25 cellular contexts compared by ENCODE assay signal in the genomic region with DNA sequence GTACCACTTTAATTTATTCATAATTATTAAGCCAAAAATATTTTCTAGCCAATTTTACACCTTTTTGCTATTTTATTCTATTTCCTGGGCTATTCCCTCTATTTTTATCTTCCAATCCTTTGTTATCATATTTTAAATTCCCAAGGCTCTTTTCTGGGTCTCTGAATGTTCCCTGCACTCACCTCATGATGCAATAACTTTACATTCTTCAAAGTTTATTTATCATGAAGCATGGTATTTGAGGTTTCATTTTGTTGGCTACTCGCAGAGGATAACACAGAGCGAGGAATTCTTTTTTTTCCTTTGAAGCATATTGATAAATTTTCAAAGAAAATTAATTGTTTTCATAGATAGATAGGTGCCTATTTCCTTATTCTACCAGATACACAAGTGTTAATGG.
"Had no signal": no experiment of that assay in that cellular context is flagged by ENCODE, and none has a peak within 500 bp of the region (broad histone marks: within the 10 kb centered on the region; RNA-seq: fewer than 3 reads in every experiment).

No MANE protein-coding gene starts in this region.

- H3K4me3 ChIP-seq: left lung, lower lobe of right lung, mucosa of descending colon, ovary, right atrium auricular region, right lobe of liver, smooth muscle cell, stomach, testis, thyroid gland, transverse colon, upper lobe of left lung, vagina had no signal

- H3K27me3 ChIP-seq: left lung, ovary, right atrium auricular region, right lobe of liver, stomach, testis, thyroid gland, transverse colon, upper lobe of left lung, vagina had no signal

- H3K36me3 Mint-ChIP-seq: naive thymus-derived CD4-positive, alpha-beta T cell; stimulated activated naive B cell treated with anti-CD40 and anti-IgM and Interleukin-4, amounts not matched to agents 10 μg/mL and 1 μg/mL and 100 μg/mL, for 72 hours had no signal

- H3K4me2 ChIP-seq: smooth muscle cell had no signal

- H3K27me3 Mint-ChIP-seq: naive thymus-derived CD4-positive, alpha-beta T cell; natural killer cell treated with Interleukin-12 subunit alpha and Interleukin-12 subunit beta and Interleukin-15 and Interleukin-18, amount 100 ng/mL, for 72 hours; progenitor cell of endocrine pancreas; stimulated activated naive B cell treated with anti-CD40 and anti-IgM and Interleukin-4, amounts not matched to agents 10 μg/mL and 1 μg/mL and 100 μg/mL, for 72 hours had no signal

- ATAC-seq: left colon; left lung; lower lobe of right lung; mucosa of descending colon; naive thymus-derived CD4-positive, alpha-beta T cell; natural killer cell treated with Interleukin-12 subunit alpha and Interleukin-12 subunit beta and Interleukin-15 and Interleukin-18, amount 100 ng/mL, for 72 hours; right lobe of liver; stimulated activated naive B cell treated with anti-CD40 and anti-IgM and Interleukin-4, amounts not matched to agents 10 μg/mL and 1 μg/mL and 100 μg/mL, for 72 hours; stimulated activated naive CD8-positive, alpha-beta T cell treated with anti-CD3 and anti-CD28 coated beads, Interleukin-15, Interleukin-2, amounts not matched to agents 100 U/mL and 50 U/mL, for 24 hours had no signal

- H3K4me1 ChIP-seq: left lung, lower lobe of right lung, right atrium auricular region, right lobe of liver, stomach, testis, thyroid gland, upper lobe of left lung, vagina had no signal

- H3K4me1 Mint-ChIP-seq: naive thymus-derived CD4-positive, alpha-beta T cell; stimulated activated naive B cell treated with anti-CD40 and anti-IgM and Interleukin-4, amounts not matched to agents 10 μg/mL and 1 μg/mL and 100 μg/mL, for 72 hours had no signal

- H3K36me3 ChIP-seq: left lung, lower lobe of right lung, ovary, right atrium auricular region, right lobe of liver, stomach, thyroid gland, transverse colon, upper lobe of left lung, vagina had no signal

- H3K9me3 Mint-ChIP-seq: stimulated activated naive B cell treated with anti-CD40 and anti-IgM and Interleukin-4, amounts not matched to agents 10 μg/mL and 1 μg/mL and 100 μg/mL, for 72 hours had no signal

- H3K4me3 Mint-ChIP-seq: naive thymus-derived CD4-positive, alpha-beta T cell; natural killer cell treated with Interleukin-12 subunit alpha and Interleukin-12 subunit beta and Interleukin-15 and Interleukin-18, amount 100 ng/mL, for 72 hours; stimulated activated naive B cell treated with anti-CD40 and anti-IgM and Interleukin-4, amounts not matched to agents 10 μg/mL and 1 μg/mL and 100 μg/mL, for 72 hours had no signal

- H3K27ac ChIP-seq: left lung, lower lobe of right lung, ovary, right atrium auricular region, right lobe of liver, stomach, testis, thyroid gland, transverse colon, upper lobe of left lung, vagina had no signal

- H3K27ac Mint-ChIP-seq: naive thymus-derived CD4-positive, alpha-beta T cell; natural killer cell treated with Interleukin-12 subunit alpha and Interleukin-12 subunit beta and Interleukin-15 and Interleukin-18, amount 100 ng/mL, for 72 hours; progenitor cell of endocrine pancreas; stimulated activated naive B cell treated with anti-CD40 and anti-IgM and Interleukin-4, amounts not matched to agents 10 μg/mL and 1 μg/mL and 100 μg/mL, for 72 hours had no signal

- DNase-seq: hippocampal formation; kidney glomerular epithelial cell; left colon; left lung; lower lobe of right lung; mesendoderm; midbrain; mucosa of descending colon; naive thymus-derived CD4-positive, alpha-beta T cell; ovary; right lobe of liver; stimulated activated CD4-positive, alpha-beta T cell treated with anti-CD3 and anti-CD28 coated beads, Interleukin-2, amount 100 ng/mL, for 24 hours; stimulated activated CD4-positive, alpha-beta T cell treated with anti-CD3 and anti-CD28 coated beads, Interleukin-4, amount 100 ng/mL, for 1 hour; stimulated activated naive B cell treated with anti-CD40 and anti-IgM and Interleukin-4, amounts not matched to agents 10 μg/mL and 1 μg/mL and 100 μg/mL, for 72 hours; stimulated activated naive CD8-positive, alpha-beta T cell treated with anti-CD3 and anti-CD28 coated beads, Interleukin-15, Interleukin-2, amounts not matched to agents 100 U/mL and 50 U/mL, for 24 hours; stomach; testis; thyroid gland; transverse colon; upper lobe of left lung had no signal
